In genomic region chr12:121443193-121443829, GRCh38 we compare ENCODE assay signal across 8 cellular contexts. TPM values are rescaled to one million over a fixed set of nuclear protein-coding genes. Genes with fewer than 3 reads are reported as not detected.
DNase-seq lines count a peak whose midpoint lies in the region; ATAC-seq, FAIRE-seq and TF ChIP-seq lines count a peak whose summit lies in the region.

No MANE protein-coding gene starts in this region.

- FAIRE-seq in GM18507 (lab: Jason Lieb, UNC), result peak; percentile 73

- CTCF ChIA-PET in A673 (lab: Charles Lee), result interaction anchor here (0.8 to 2.5 kb wide), 3 partner anchors 18 to 108 kb away, joined by 3 to 10 read pairs (median 6); no protein-coding TSS in a partner anchor

- no TSS peak for BruUV-seq in A673 (replicated peaks; lab: Mats Ljungman, UMichigan)

- H3K27me3 ChIP-seq in A673 (replicated peaks; ENCODE audit: insufficient read depth, low read depth, low read length, poor library complexity) (no peaks in the 10 kb centered on the region), left lung (no peaks in the 10 kb centered on the region)

- TF ChIP-seq CTCF in A673 (conservative IDR thresholded peaks at IDR 0.05; ENCODE audit: low read depth, low read length) (peak; percentile 94), coronary artery (IDR thresholded peaks at IDR 0.05) (peak; percentile 79), left lung (IDR thresholded peaks at IDR 0.05) (peak; percentile 85 to 96)

- H3K27ac ChIP-seq in A673 (ENCODE audit: low read depth, low read length, poor library complexity, severe bottlenecking) (no peak overlapping the region), coronary artery (no peak overlapping the region), left lung (no peak overlapping the region)

- DNase-seq in A673 (ENCODE audit: low spot score) (peak; percentile 81), GM18507 (ENCODE audit: extremely low spot score, insufficient read length, low read depth) (peak; percentile 76), NCI-H2171 (lab: John Stamatoyannopoulos, UW) (peak; percentile 43), coronary artery (ENCODE audit: low spot score) (no peak), left lung (peak; percentile 83 to 96)
- DNase-seq in activated CD4-positive, alpha-beta T cell treated with anti-CD3 and anti-CD28 coated beads for 48 hours, result peak; percentile 81
- peak; percentile 71 to 77 for DNase-seq in stimulated activated CD4-positive, alpha-beta T cell treated with anti-CD3 and anti-CD28 coated beads, Interleukin-2, amount 100 ng/mL, for 48 hours

- H3K36me3 ChIP-seq in A673 (ENCODE audit: insufficient read depth, low read length, poor library complexity, severe bottlenecking), result peaks cover 44% of the 10 kb centered on the region
- peaks cover 0 to 59% of the 10 kb centered on the region in 2 donors for H3K36me3 ChIP-seq in left lung

- intact Hi-C loops in A673 (cut with micrococcal nuclease; ENCODE audit: unreplicated experiment) (loop anchor here (2.0 to 5.0 kb wide), 2 partner anchors 109 to 381 kb away; no protein-coding TSS in a partner anchor), left lung (cut with DNase I) (loop anchor here in 1 of 2 donors (10.0 kb wide), 1 partner anchor 109 kb away; no protein-coding TSS in a partner anchor)

- ATAC-seq in left lung (peak; percentile 97), HG03045 (IDR thresholded peaks at IDR 0.05; ENCODE audit: unreplicated experiment) (no peak)

- H3K4me3 ChIP-seq in A673 (ENCODE audit: low read depth, low read length, poor library complexity, severe bottlenecking) (no peak overlapping the region), coronary artery (no peak overlapping the region), left lung (no peak overlapping the region)

- H3K4me1 ChIP-seq in A673 (ENCODE audit: insufficient read depth, low read length, poor library complexity, severe bottlenecking) (no peaks in the 10 kb centered on the region), left lung (peaks cover 0 to 9% of the 10 kb centered on the region in 2 donors)

- H3K9me3 ChIP-seq in A673 (ENCODE audit: low read depth, low read length, poor library complexity, severe bottlenecking), result no peaks in the 10 kb centered on the region
- no peaks in the 10 kb centered on the region for H3K9me3 ChIP-seq in left lung

- POLR2A ChIA-PET in A673 (lab: Charles Lee; ENCODE audit: low non-redundant PET), result no interaction called here

RNA-seq across cellular contexts. Expression of gene RNF34, which starts 43.4 kb away (rescaled TPM):
- 54.6 and 60.6 TPM in 2 replicates for total RNA-seq in A673 (2021)
- 10 to 100 TPM; 26.1 to 36.5 TPM for total RNA-seq in left lung
